In genomic region chr2:80256396-80257167, GRCh38 we compare ENCODE assay signal across 10 cellular contexts. TPM values are rescaled to one million over a fixed set of nuclear protein-coding genes. Genes with fewer than 3 reads are reported as not detected.
DNase-seq lines count a peak whose midpoint lies in the region; ATAC-seq and TF ChIP-seq lines count a peak whose summit lies in the region.
"Had no signal": no experiment of that assay in that cellular context is flagged by ENCODE, and none has a peak within 500 bp of the region (broad histone marks: within the 10 kb centered on the region; RNA-seq: fewer than 3 reads in every experiment).

No MANE protein-coding gene starts in this region.

- H3K27ac ChIP-seq in cardiac muscle cell: no peak overlapping the region

- H3K36me3 ChIP-seq in cardiac muscle cell: no peaks in the 10 kb centered on the region

- DNase-seq in cardiac muscle cell (ENCODE audit: low read depth in 1 of 2, low spot score in 1 of 2) (peak; percentile 6 to 51), Right ventricle myocardium superior (no peak), NOMO-1 treated with dmso at 0.1 percent for 144 hours (lab: John Stamatoyannopoulos, UW; ENCODE audit: unreplicated experiment) (peak; percentile 11), foreskin fibroblast (peak in 1 of 2 donors; percentile 23), putamen (ENCODE audit: low spot score) (no peak)
- DNase-seq in NK-92 treated with Interleukin-12 subunit alpha and Interleukin-12 subunit beta, amount 100 ng/mL, for 24 hours (lab: John Stamatoyannopoulos, UW): no peak
- DNase-seq: activated T-cell treated with anti-CD3 and anti-CD28 coated beads, Interleukin-2, amount 50 U/mL, for 4 hours had no signal

- no peak for ATAC-seq in Right ventricle myocardium superior (ENCODE audit: poor library complexity)
- ATAC-seq in GM19455 (IDR thresholded peaks at IDR 0.05; ENCODE audit: unreplicated experiment): no peak
- ATAC-seq in GM19035 (IDR thresholded peaks at IDR 0.05; ENCODE audit: unreplicated experiment): no peak
- ATAC-seq: activated T-cell treated with anti-CD3 and anti-CD28 coated beads, Interleukin-2, amount 50 U/mL, for 4 hours had no signal

- no peaks in the 10 kb centered on the region for H3K4me1 ChIP-seq in cardiac muscle cell (ENCODE audit: low read depth)

- no peaks in the 10 kb centered on the region for H3K27me3 ChIP-seq in cardiac muscle cell

- intact Hi-C loops in Right ventricle myocardium superior (cut with DNase I): no loop called here

- TF ChIP-seq CTCF in cardiac muscle cell (IDR thresholded peaks at IDR 0.05; ENCODE audit: low read depth, low read length) (no peak), foreskin fibroblast (IDR thresholded peaks at IDR 0.05; ENCODE audit: low read depth, low read length) (peak; percentile 42)

- H3K4me3 ChIP-seq in cardiac muscle cell (no peak overlapping the region), foreskin fibroblast (ENCODE audit: low read depth in 1 of 2, low read length in 2 of 2) (no peak overlapping the region)

- no peaks in the 10 kb centered on the region for H3K9me3 ChIP-seq in cardiac muscle cell (ENCODE audit: low read depth)

RNA-seq across cellular contexts. Expression of gene LRRTM1, which starts 48.0 kb away (rescaled TPM):
- 17.4 and 18.0 TPM in 2 replicates for total RNA-seq in cardiac muscle cell
- polyA plus RNA-seq in cardiac muscle cell: 7.7 and 12.6 TPM in 2 replicates
- total RNA-seq in Right ventricle myocardium superior: 0.30 TPM
- total RNA-seq: activated T-cell treated with anti-CD3 and anti-CD28 coated beads, Interleukin-2, amount 50 U/mL, for 4 hours; Daoy had no signal

Comparison
In these comparisons a context has a peak if more than half of its experiments do, and no peak if none do; other contexts are left out.
1. DNase-seq: peak in cardiac muscle cell (2 of 2) and NOMO-1 treated with dmso at 0.1 percent for 144 hours (single experiment); none in Right ventricle myocardium superior (single experiment), putamen (single experiment) and NK-92 treated with Interleukin-12 subunit alpha and Interleukin-12 subunit beta, amount 100 ng/mL, for 24 hours (single experiment).
2. RNA of gene LRRTM1, which starts 48.0 kb away (total RNA-seq): 17.4 to 18.0 TPM in cardiac muscle cell; 0.30 TPM in Right ventricle myocardium superior (single experiment); every median in the first group is over 10 times any median in the second.